In the genomic region with DNA sequence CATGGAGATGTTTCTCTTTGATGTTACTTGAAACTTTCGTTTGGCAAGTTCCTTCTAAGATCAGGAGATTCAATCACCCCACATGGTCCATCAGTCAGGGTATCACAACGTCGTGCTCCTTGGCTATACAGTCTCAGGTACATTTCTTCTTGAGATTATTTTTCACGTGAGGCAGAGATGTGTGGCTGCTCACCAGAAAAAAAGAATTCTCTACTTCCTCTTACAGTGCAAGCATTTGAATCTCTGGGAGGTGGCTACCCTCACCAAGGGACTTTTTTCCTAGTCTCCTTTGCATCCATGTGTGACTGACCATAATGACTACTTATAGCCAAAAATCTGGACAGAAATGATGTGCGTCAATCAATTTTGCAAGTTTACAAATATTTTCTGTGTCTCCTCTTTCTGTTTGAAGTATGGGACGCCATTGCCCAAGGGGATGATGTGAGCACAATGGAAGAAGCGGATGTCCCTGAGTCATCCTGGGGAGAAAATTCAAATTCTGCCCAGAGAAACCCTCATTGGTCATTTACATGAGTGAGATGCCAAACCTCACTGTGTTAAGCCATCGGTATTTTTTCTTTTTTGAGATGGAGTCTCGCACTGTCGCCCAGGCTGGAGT, we compare ENCODE assay signal across 29 cellular contexts. TPM values are rescaled to one million over a fixed set of nuclear protein-coding genes. Genes with fewer than 3 reads are reported as not detected.
"Had no signal": no experiment of that assay in that cellular context is flagged by ENCODE, and none has a peak within 500 bp of the region (broad histone marks: within the 10 kb centered on the region; RNA-seq: fewer than 3 reads in every experiment).

No MANE protein-coding gene starts in this region.

- H3K27ac ChIP-seq: HL-60, KMS-11, PC-9, Peyer's patch, SJSA1, SK-N-MC had no signal

- DNase-seq: Kasumi-1, MV-4-11, NCI-H1048, NCI-H1105, NCI-H1417 treated with DMSO at 0.1 percent for 48 hours, NCI-H146, NCI-H1694 treated with DMSO at 0.1 percent for 48 hours, NCI-H1930, NCI-H2081, NCI-H2107, NCI-H2227 treated with DMSO at 0.1 percent for 48 hours, NCI-H524 treated with DMSO at 0.1 percent for 48 hours, NCI-H69, NCI-H774, OCI-M1, Peyer's patch, Right ventricle myocardium superior, RPMI8226, SIG-M5 had no signal

- H3K36me3 ChIP-seq: Peyer's patch, SJSA1 had no signal

- FAIRE-seq: HTR-8/SVneo, K562 had no signal

- H3K27ac Mint-ChIP-seq: IgD-negative memory B cell had no signal

- H3K4me3 ChIP-seq: K562, PC-9, Peyer's patch, SJSA1, SK-N-MC had no signal

- H3K4me2 ChIP-seq: KMS-11, PC-9 had no signal

- H3K4me1 ChIP-seq: Peyer's patch, SJSA1 had no signal

- H3K9me3 Mint-ChIP-seq: IgD-negative memory B cell had no signal

- H3K4me3 Mint-ChIP-seq: IgD-negative memory B cell had no signal

- H2AFZ ChIP-seq: PC-9 had no signal

- ATAC-seq: K562 had no signal

- H3K9ac ChIP-seq: KMS-11 had no signal

- H3K9me3 ChIP-seq: Peyer's patch, SJSA1 had no signal

- H3K27me3 ChIP-seq: Peyer's patch had no signal

- H3K36me3 Mint-ChIP-seq: IgD-negative memory B cell had no signal

RNA-seq across cellular contexts. Expression of a gene that starts 8.6 kb away (rescaled TPM):
- total RNA-seq: K562, M059J, NCI-H460, PC-9, Peyer's patch, Right ventricle myocardium superior, SJSA1 had no signal
- polyA plus RNA-seq: K562 had no signal

RNA-seq across cellular contexts. Expression of a gene that starts 21.0 kb away (rescaled TPM):
- polyA plus RNA-seq: IgD-negative memory B cell had no signal

RNA-seq across cellular contexts. Expression of a gene that starts 30.5 kb away (rescaled TPM):
- polyA plus RNA-seq: IgD-negative memory B cell had no signal
